Comparison of ENCODE assay signal across 27 cellular contexts in the genomic region with DNA sequence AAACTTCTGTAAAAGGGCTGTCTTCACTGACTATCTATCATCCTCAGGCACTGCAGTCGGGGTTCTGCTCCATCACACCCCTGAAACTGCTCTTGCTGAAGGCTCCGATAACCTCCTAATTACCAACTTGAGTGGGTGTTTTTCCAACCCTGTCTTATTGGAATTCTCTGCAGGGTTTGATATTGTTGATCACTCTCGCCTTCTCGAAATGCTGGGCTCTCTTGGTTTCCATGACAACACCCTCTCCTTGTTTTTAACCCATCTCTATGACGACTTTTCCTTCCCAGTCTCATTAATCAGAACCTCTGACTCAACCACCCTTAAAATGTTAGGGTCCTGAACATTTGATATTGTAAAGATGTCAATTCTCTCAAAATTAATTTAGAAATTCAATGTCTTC. TPM values are rescaled to one million over a fixed set of nuclear protein-coding genes. Genes with fewer than 3 reads are reported as not detected.
"Had no signal": no experiment of that assay in that cellular context is flagged by ENCODE, and none has a peak within 500 bp of the region (broad histone marks: within the 10 kb centered on the region; RNA-seq: fewer than 3 reads in every experiment).

No MANE protein-coding gene starts in this region.

- H3K9me3 ChIP-seq: left ventricle myocardium inferior, neutrophil, psoas muscle, right atrium auricular region, stomach, testis, thyroid gland, transverse colon, upper lobe of left lung, vagina had no signal

- H3K9ac ChIP-seq: neural progenitor cell, parathyroid adenoma had no signal

- H3K4me1 Mint-ChIP-seq: mesothelial cell of epicardium had no signal

- H3K4me3 Mint-ChIP-seq: mesothelial cell of epicardium; naive B cell; natural killer cell; nephron progenitor cell; neural progenitor cell; stimulated activated naive B cell treated with anti-CD40 and anti-IgM and Interleukin-4, amounts not matched to agents 10 μg/mL and 1 μg/mL and 100 μg/mL, for 72 hours had no signal

- H3K9me3 Mint-ChIP-seq: natural killer cell had no signal

- H3K4me3 ChIP-seq: left ventricle myocardium inferior, lung, neural progenitor cell, psoas muscle, right atrium auricular region, skin epidermis, stomach, testis, thyroid gland, transverse colon, upper lobe of left lung, vagina had no signal

- H3K27ac Mint-ChIP-seq: mesothelial cell of epicardium; naive B cell; natural killer cell; nephron progenitor cell; neural progenitor cell; stimulated activated naive B cell treated with anti-CD40 and anti-IgM and Interleukin-4, amounts not matched to agents 10 μg/mL and 1 μg/mL and 100 μg/mL, for 72 hours had no signal

- H3K36me3 Mint-ChIP-seq: mesothelial cell of epicardium, natural killer cell, neural progenitor cell had no signal

- H3K4me1 ChIP-seq: left ventricle myocardium inferior, parathyroid adenoma, psoas muscle, right atrium auricular region, stomach, testis, thyroid gland, transverse colon, upper lobe of left lung, vagina had no signal

- ATAC-seq: natural killer cell; psoas muscle; stimulated activated naive B cell treated with anti-CD40 and anti-IgM and Interleukin-4, amounts not matched to agents 10 μg/mL and 1 μg/mL and 100 μg/mL, for 72 hours; stimulated activated naive CD8-positive, alpha-beta T cell treated with anti-CD3 and anti-CD28 coated beads, Interleukin-15, Interleukin-2, amounts not matched to agents 100 U/mL and 50 U/mL, for 24 hours had no signal

- H3K36me3 ChIP-seq: left ventricle myocardium inferior, neural progenitor cell, neutrophil, right atrium auricular region, stomach, thyroid gland, transverse colon, upper lobe of left lung, vagina had no signal

- H3K4me2 ChIP-seq: neural progenitor cell had no signal

- DNase-seq: islet precursor cell; left ventricle myocardium inferior; naive B cell; natural killer cell; nephron progenitor cell; occipital lobe; psoas muscle; stimulated activated CD4-positive, alpha-beta T cell treated with anti-CD3 and anti-CD28 coated beads, Interleukin-12 subunit alpha, Interleukin-12 subunit beta, amount 100 ng/mL, for 4 hours; stimulated activated CD4-positive, alpha-beta T cell treated with anti-CD3 and anti-CD28 coated beads, Interleukin-15, amount 100 ng/mL, for 24 hours; stimulated activated CD4-positive, alpha-beta T cell treated with anti-CD3 and anti-CD28 coated beads, Interleukin-2, amount 100 ng/mL, for 24 hours; stimulated activated CD4-positive, alpha-beta T cell treated with anti-CD3 and anti-CD28 coated beads, Interleukin-4, amount 100 ng/mL, for 1 hour; stimulated activated naive B cell treated with anti-CD40 and anti-IgM and Interleukin-4, amounts not matched to agents 10 μg/mL and 1 μg/mL and 100 μg/mL, for 72 hours; stimulated activated naive CD8-positive, alpha-beta T cell treated with anti-CD3 and anti-CD28 coated beads, Interleukin-15, Interleukin-2, amounts not matched to agents 100 U/mL and 50 U/mL, for 24 hours; stomach; testis; thyroid gland; transverse colon; upper lobe of left lung had no signal

- H2AFZ ChIP-seq: neural progenitor cell, parathyroid adenoma had no signal

- H3K27ac ChIP-seq: left ventricle myocardium inferior, neural progenitor cell, neutrophil, parathyroid adenoma, psoas muscle, right atrium auricular region, skin epidermis, stomach, testis, thyroid gland, transverse colon, upper lobe of left lung, vagina had no signal

- H3K27me3 ChIP-seq: neural progenitor cell, right atrium auricular region, testis, thyroid gland, transverse colon, upper lobe of left lung, vagina had no signal

- H3K79me2 ChIP-seq: parathyroid adenoma had no signal

RNA-seq across cellular contexts. Expression of a gene that starts 39.4 kb away (rescaled TPM):
- total RNA-seq: mononuclear cell, natural killer cell had no signal
